11 cellular contexts compared by ENCODE assay signal in the genomic region with DNA sequence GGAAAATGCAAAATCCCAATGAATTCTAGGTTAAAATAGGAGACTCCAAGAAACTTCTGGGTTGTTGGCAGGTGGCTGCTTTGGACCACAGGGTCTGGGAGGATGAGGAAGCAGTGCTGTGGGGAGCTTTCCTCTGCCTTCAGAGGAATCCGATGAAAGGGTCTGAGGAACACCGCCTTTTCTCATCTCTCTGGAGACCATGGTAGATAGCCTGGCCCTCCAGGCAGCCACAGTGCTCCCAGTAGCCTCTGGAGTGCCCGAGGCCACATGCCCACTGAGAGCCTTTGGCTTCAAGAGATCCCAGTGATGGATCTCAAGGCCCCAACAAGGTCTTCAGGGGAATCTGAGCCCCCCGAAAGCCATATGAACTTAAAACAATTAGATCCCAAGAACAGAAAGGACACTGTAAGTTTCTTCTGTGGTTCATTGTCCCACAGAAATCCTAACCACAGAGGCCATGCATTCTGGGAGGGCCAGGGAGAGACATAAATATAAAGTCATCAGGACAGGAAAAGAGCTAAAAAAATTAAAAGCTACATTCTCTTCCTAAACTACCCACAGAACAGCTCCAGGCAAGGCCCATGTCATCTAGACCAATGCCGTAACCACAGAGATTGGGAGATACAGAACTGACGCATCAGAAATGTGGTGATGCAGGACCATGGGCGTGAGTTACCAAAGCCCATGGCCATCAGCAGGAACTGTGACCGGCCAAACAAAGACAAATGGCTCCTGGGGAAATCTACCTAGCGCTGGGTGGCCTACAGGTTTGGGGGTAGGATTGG. TPM values are rescaled to one million over a fixed set of nuclear protein-coding genes. Genes with fewer than 3 reads are reported as not detected.
DNase-seq lines count a peak whose midpoint lies in the region; ATAC-seq and TF ChIP-seq lines count a peak whose summit lies in the region.
"Had no signal": no experiment of that assay in that cellular context is flagged by ENCODE, and none has a peak within 500 bp of the region (broad histone marks: within the 10 kb centered on the region; RNA-seq: fewer than 3 reads in every experiment).

No MANE protein-coding gene starts in this region.

- H3K9me3 Mint-ChIP-seq in naive thymus-derived CD4-positive, alpha-beta T cell: no peaks in the 10 kb centered on the region
- H3K9me3 Mint-ChIP-seq: mesothelial cell of epicardium had no signal

- H3K36me3 ChIP-seq in naive thymus-derived CD4-positive, alpha-beta T cell (ENCODE audit: control insufficient read depth in 2 of 3, insufficient read depth in 3 of 3, low read length in 3 of 3): no peaks in the 10 kb centered on the region

- DNase-seq in AML-193 (lab: John Stamatoyannopoulos, UW): peak; percentile 38 to 52
- DNase-seq in KG1 (lab: John Stamatoyannopoulos, UW): peak; percentile 23
- DNase-seq in naive thymus-derived CD4-positive, alpha-beta T cell: no peak
- DNase-seq in GM10248 (ENCODE audit: extremely low spot score): no peak
- DNase-seq in GOT3 (lab: John Stamatoyannopoulos, UW): no peak
- no peak for DNase-seq in NCI-H226
- DNase-seq: NCI-H2107; stimulated activated CD4-positive, alpha-beta T cell treated with anti-CD3 and anti-CD28 coated beads, Interleukin-4, amount 100 ng/mL, for 4 hours had no signal

- POLR2A ChIA-PET in naive thymus-derived CD4-positive, alpha-beta T cell (lab: Charles Lee): interaction anchor here (1.1 to 12.9 kb wide), 2 partner anchors 15 to 24 kb away, joined by 3 to 164 read pairs; a partner anchor contains a TSS
- POLR2A ChIA-PET in GM10248 (lab: Yijun Ruan, JAX): no interaction called here

- no peaks in the 10 kb centered on the region for H3K27me3 ChIP-seq in naive thymus-derived CD4-positive, alpha-beta T cell (ENCODE audit: control insufficient read depth in 2 of 2, insufficient read depth in 2 of 2, low read length in 2 of 2)

- peaks cover 49 to 78% (median 65%) of the 10 kb centered on the region in 7 donors for H3K4me1 Mint-ChIP-seq in naive thymus-derived CD4-positive, alpha-beta T cell
- H3K4me1 Mint-ChIP-seq: mesothelial cell of epicardium had no signal

- H3K4me3 ChIP-seq in naive thymus-derived CD4-positive, alpha-beta T cell (ENCODE audit: low read length): no peak overlapping the region

- H3K27me3 Mint-ChIP-seq in naive thymus-derived CD4-positive, alpha-beta T cell: peaks cover 0 to 4% (median 0%) of the 10 kb centered on the region in 5 donors

- peak; percentile 68 for ATAC-seq in naive thymus-derived CD4-positive, alpha-beta T cell
- ATAC-seq in esophagus mucosa: no peak

- H3K9me3 ChIP-seq in naive thymus-derived CD4-positive, alpha-beta T cell (ENCODE audit: control insufficient read depth in 2 of 3, low read length in 3 of 3): no peaks in the 10 kb centered on the region

- WGBS in adipose tissue, 3 donors: 64 to 94% (median 69%) methylated on average over 9 of the region's 9 CpGs

- H3K27ac ChIP-seq in adipose tissue (ENCODE audit: low read depth, low read length): peak overlapping the region; percentile 73
- no peak overlapping the region for H3K27ac ChIP-seq in naive thymus-derived CD4-positive, alpha-beta T cell (ENCODE audit: low read depth, low read length)

- TF ChIP-seq CTCF in GM10248 (IDR thresholded peaks at IDR 0.05; ENCODE audit: control extremely low read depth, extremely low read depth, low read depth, missing control alignments): no peak

- peak overlapping the region; percentile 71 to 96 (median 90) for H3K27ac Mint-ChIP-seq in naive thymus-derived CD4-positive, alpha-beta T cell
- H3K27ac Mint-ChIP-seq: mesothelial cell of epicardium had no signal

- intact Hi-C loops in naive thymus-derived CD4-positive, alpha-beta T cell (cut with micrococcal nuclease): loop anchor here (2.0 kb wide), 4 partner anchors 13 to 79 kb away; a partner anchor contains a TSS

- peaks cover 0 to 23% (median 0%) of the 10 kb centered on the region in 5 donors for H3K36me3 Mint-ChIP-seq in naive thymus-derived CD4-positive, alpha-beta T cell

- CTCF ChIA-PET in naive thymus-derived CD4-positive, alpha-beta T cell (lab: Charles Lee): interaction anchor here (1.2 kb wide), 1 partner anchor 22 kb away, joined by 3 read pairs; no protein-coding TSS in a partner anchor
- CTCF ChIA-PET in GM10248 (lab: Yijun Ruan, JAX): interaction anchor here (1.0 to 3.2 kb wide), 8 partner anchors 11 to 83 kb away, joined by 3 to 10 read pairs (median 4); a partner anchor contains a TSS

- peak overlapping the region in 2 of 10 donors; percentile 82 to 85 for H3K4me3 Mint-ChIP-seq in naive thymus-derived CD4-positive, alpha-beta T cell
- H3K4me3 Mint-ChIP-seq: mesothelial cell of epicardium had no signal

- H3K4me1 ChIP-seq in naive thymus-derived CD4-positive, alpha-beta T cell (ENCODE audit: control insufficient read depth in 2 of 2, insufficient read depth in 2 of 2, low read length in 2 of 2): peaks cover 51 to 53% of the 10 kb centered on the region in 2 donors

RNA-seq across cellular contexts. Expression of a gene that starts 24.3 kb away (rescaled TPM):
- polyA plus RNA-seq in adipose tissue: 10 to 100 TPM; 15.7 to 38.8 (median 37.2) TPM
- 10 to 100 TPM in 2 of 5 experiments, 1 to 10 TPM in 3; 6.2 to 19.8 (median 7.9) TPM for total RNA-seq in naive thymus-derived CD4-positive, alpha-beta T cell
- 1 to 10 TPM; 3.5 to 4.1 TPM for polyA plus RNA-seq in naive thymus-derived CD4-positive, alpha-beta T cell
- total RNA-seq in esophagus mucosa: 8.5 TPM

RNA-seq across cellular contexts. Expression of a gene that starts 26.8 kb away (rescaled TPM):
- 10 to 100 TPM; 18.7 to 60.9 (median 46.2) TPM for polyA plus RNA-seq in adipose tissue
- total RNA-seq in naive thymus-derived CD4-positive, alpha-beta T cell: 100 to 1,000 TPM in 1 of 5 experiments, 10 to 100 TPM in 4; 24.1 to 160 (median 42.9) TPM
- 100 to 1,000 TPM in 1 of 2 donors, 10 to 100 TPM in 1; 56.4 to 110 TPM for polyA plus RNA-seq in naive thymus-derived CD4-positive, alpha-beta T cell
- total RNA-seq in esophagus mucosa: 14.2 TPM

RNA-seq across cellular contexts. Expression of a gene that starts 40.7 kb away (rescaled TPM):
- polyA plus RNA-seq in adipose tissue: under 1 TPM; 0.21 to 0.67 (median 0.45) TPM
- 10 to 100 TPM in 1 of 5 experiments, 1 to 10 TPM in 4; 1.3 to 23.3 (median 5.2) TPM for total RNA-seq in naive thymus-derived CD4-positive, alpha-beta T cell
- polyA plus RNA-seq in naive thymus-derived CD4-positive, alpha-beta T cell: under 1 TPM; 0.36 to 0.41 TPM
- total RNA-seq in esophagus mucosa: 0.60 TPM

RNA-seq across cellular contexts. Expression of a gene that starts 53.7 kb away (rescaled TPM):
- 1 to 10 TPM in 2 of 3 donors, under 1 TPM in 1; 0.16 to 8.0 (median 3.8) TPM for polyA plus RNA-seq in adipose tissue
- total RNA-seq in naive thymus-derived CD4-positive, alpha-beta T cell: 1 to 10 TPM in 1 of 5 experiments, under 1 TPM in 2, not detected in 2; 0.58 to 1.8 (median 0.81) TPM
- polyA plus RNA-seq in naive thymus-derived CD4-positive, alpha-beta T cell: not detected
- not detected for total RNA-seq in esophagus mucosa

Comparison
In these comparisons a context has a peak if more than half of its experiments do, and no peak if none do; other contexts are left out.
1. DNase-seq: peak in AML-193 (2 of 2) and KG1 (single experiment); none in naive thymus-derived CD4-positive, alpha-beta T cell (0 of 9), GM10248 (single experiment), GOT3 (single experiment) and NCI-H226 (single experiment).